ENCODE assay signal across 18 cellular contexts in the genomic region with DNA sequence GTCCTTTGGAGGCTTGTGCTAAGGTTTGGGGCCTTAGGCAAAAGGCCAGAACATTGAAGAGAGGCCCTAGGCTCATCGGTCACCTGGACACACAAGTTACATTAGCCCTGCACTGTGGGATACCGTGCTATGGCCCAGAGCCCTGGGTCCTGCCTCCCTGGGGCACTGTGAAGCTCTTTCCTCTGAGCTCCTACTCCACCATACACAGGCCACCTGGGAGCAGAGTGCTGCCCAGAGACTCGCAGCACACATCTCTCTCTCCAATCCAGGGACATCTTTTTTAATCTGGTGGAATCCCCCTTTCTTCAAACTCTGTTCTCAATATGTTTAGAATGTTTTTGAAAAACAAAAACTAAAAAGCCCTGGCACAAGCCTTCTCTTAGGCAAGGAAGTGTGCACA.
DNase-seq lines count a peak whose midpoint lies in the region; ATAC-seq and TF ChIP-seq lines count a peak whose summit lies in the region.
"Had no signal": no experiment of that assay in that cellular context is flagged by ENCODE, and none has a peak within 500 bp of the region (broad histone marks: within the 10 kb centered on the region; RNA-seq: fewer than 3 reads in every experiment).

No MANE protein-coding gene starts in this region.

- peak overlapping the region; percentile 25 for H3K27ac ChIP-seq in cardiac muscle cell
- no peak overlapping the region for H3K27ac ChIP-seq in OCI-LY3 (ENCODE audit: low read length)
- no peak overlapping the region for H3K27ac ChIP-seq in spleen
- H3K27ac ChIP-seq: Peyer's patch had no signal

- H3K4me1 ChIP-seq in cardiac muscle cell (ENCODE audit: low read depth) (peaks cover 34% of the 10 kb centered on the region), OCI-LY3 (ENCODE audit: low read length) (peaks cover 35% of the 10 kb centered on the region), spleen (peaks cover 0 to 5% (median 0%) of the 10 kb centered on the region in 6 donors)
- H3K4me1 ChIP-seq: Peyer's patch had no signal

- H3K27me3 ChIP-seq in cardiac muscle cell (no peaks in the 10 kb centered on the region), OCI-LY3 (ENCODE audit: low read depth, low read length) (no peaks in the 10 kb centered on the region), spleen (replicated peaks in 1 of 7) (no peaks in the 10 kb centered on the region)
- H3K27me3 ChIP-seq: Peyer's patch had no signal

- no peak for TF ChIP-seq POLR2A in spleen (IDR thresholded peaks at IDR 0.05)

- TF ChIP-seq CTCF in cardiac muscle cell (IDR thresholded peaks at IDR 0.05; ENCODE audit: low read depth, low read length) (no peak), OCI-LY3 (IDR thresholded peaks at IDR 0.05; ENCODE audit: low read depth, low read length) (no peak), spleen (IDR thresholded peaks at IDR 0.05 in 8 of 11, conservative IDR thresholded peaks at IDR 0.05 in 3 of 11) (no peak)

- DNase-seq in cardiac muscle cell (ENCODE audit: low read depth in 1 of 2, low spot score in 1 of 2) = peak in 1 of 2 donors; percentile 9
- DNase-seq in Right ventricle myocardium superior = no peak
- DNase-seq in NCI-H1694 (lab: John Stamatoyannopoulos, UW) = no peak
- DNase-seq in spleen = no peak
- DNase-seq: AML-193; C1 segment of cervical spinal cord; CD8-positive, alpha-beta T cell; DND-41; GOT3; KBM-7; NCI-H1105 treated with DMSO at 0.1 percent for 48 hours; NCI-H187; NCI-H446; Peyer's patch had no signal

- peaks cover 3% of the 10 kb centered on the region; the same call in 1 of the 2 replicates for H3K79me2 ChIP-seq in OCI-LY3 (ENCODE audit: low read length)

- H3K36me3 ChIP-seq in cardiac muscle cell (no peaks in the 10 kb centered on the region), OCI-LY3 (replicated peaks; ENCODE audit: low read depth, low read length) (peaks cover 7% of the 10 kb centered on the region), spleen (peaks cover 0 to 50% (median 7%) of the 10 kb centered on the region in 6 donors)

- H3K9ac ChIP-seq in OCI-LY3 (ENCODE audit: low read length) = no peak overlapping the region

- ATAC-seq in Right ventricle myocardium superior (ENCODE audit: poor library complexity) = no peak
- ATAC-seq in HG03196 (IDR thresholded peaks at IDR 0.05; ENCODE audit: unreplicated experiment) = peak; percentile 43
- no peak for ATAC-seq in GM21528 (IDR thresholded peaks at IDR 0.05; ENCODE audit: low FRiP score, unreplicated experiment)
- no peak for ATAC-seq in GM21381 (IDR thresholded peaks at IDR 0.05; ENCODE audit: unreplicated experiment)
- ATAC-seq: CD8-positive, alpha-beta T cell had no signal

- H2AFZ ChIP-seq in OCI-LY3 (ENCODE audit: low read depth, low read length) = no peak overlapping the region

- no peak overlapping the region for H3K4me3 ChIP-seq in cardiac muscle cell
- H3K4me3 ChIP-seq in OCI-LY3 (ENCODE audit: low read length) = no peak overlapping the region
- H3K4me3 ChIP-seq in spleen = no peak overlapping the region
- H3K4me3 ChIP-seq: Peyer's patch had no signal

- H4K20me1 ChIP-seq in OCI-LY3 (ENCODE audit: insufficient read depth, low read length) = no peaks in the 10 kb centered on the region

- 87 to 97% (median 94%) methylated on average over 3 of the region's 3 CpGs for WGBS in spleen, 5 donors

- peak overlapping the region; percentile 60 for H3K4me2 ChIP-seq in OCI-LY3 (ENCODE audit: low read length)

- H3K9me3 ChIP-seq in cardiac muscle cell (ENCODE audit: low read depth) (no peaks in the 10 kb centered on the region), OCI-LY3 (ENCODE audit: insufficient read depth, low read length) (no peaks in the 10 kb centered on the region), spleen (no peaks in the 10 kb centered on the region)
- H3K9me3 ChIP-seq: Peyer's patch had no signal

- intact Hi-C loops in Right ventricle myocardium superior (cut with DNase I) (no loop called here), spleen (cut with DNase I; ENCODE audit: low total_unique reads) (no loop called here)
